12 cellular contexts compared by ENCODE assay signal in genomic region chr9:36214571-36214970, GRCh38. TPM values are rescaled to one million over a fixed set of nuclear protein-coding genes. Genes with fewer than 3 reads are reported as not detected.
DNase-seq lines count a peak whose midpoint lies in the region; ATAC-seq, FAIRE-seq and TF ChIP-seq lines count a peak whose summit lies in the region.
"Had no signal": no experiment of that assay in that cellular context is flagged by ENCODE, and none has a peak within 500 bp of the region (broad histone marks: within the 10 kb centered on the region; RNA-seq: fewer than 3 reads in every experiment).

No MANE protein-coding gene starts in this region.

- H3K27me3 Mint-ChIP-seq in astrocyte (ENCODE audit: low read depth, unreplicated experiment) (no peaks in the 10 kb centered on the region), progenitor cell of endocrine pancreas (no peaks in the 10 kb centered on the region)
- H3K27me3 Mint-ChIP-seq: effector memory CD8-positive, alpha-beta T cell had no signal

- ATAC-seq in gastroesophageal sphincter = peak; percentile 45
- ATAC-seq in HG03159 (IDR thresholded peaks at IDR 0.05; ENCODE audit: unreplicated experiment) = no peak
- ATAC-seq: effector memory CD8-positive, alpha-beta T cell; sciatic nerve had no signal

- H3K9me3 Mint-ChIP-seq in astrocyte (ENCODE audit: unreplicated experiment) (no peaks in the 10 kb centered on the region), progenitor cell of endocrine pancreas (ENCODE audit: low read depth) (no peaks in the 10 kb centered on the region)
- H3K9me3 Mint-ChIP-seq: effector memory CD8-positive, alpha-beta T cell had no signal

- DNase-seq in GM03348 (ENCODE audit: low spot score) (peak; percentile 70), astrocyte (ENCODE audit: low read depth) (peak; percentile 42), progenitor cell of endocrine pancreas (ENCODE audit: low spot score, unreplicated experiment) (no peak), COR-L47 (lab: John Stamatoyannopoulos, UW) (no peak), Karpas-422 (no peak)
- DNase-seq in activated effector memory CD4-positive, alpha-beta T cell treated with anti-CD3 and anti-CD28 coated beads, Interleukin-2, amount 50 U/mL, for 16 hours = no peak
- DNase-seq: effector memory CD8-positive, alpha-beta T cell; NCI-H146; NCI-H526 had no signal

- H3K9me3 ChIP-seq in astrocyte (ENCODE audit: insufficient read depth, low read depth, low read length) (no peaks in the 10 kb centered on the region), gastroesophageal sphincter (no peaks in the 10 kb centered on the region), Karpas-422 (ENCODE audit: low read length) (no peaks in the 10 kb centered on the region)

- H3K36me3 ChIP-seq in astrocyte (ENCODE audit: insufficient read depth, low read length) = peaks cover 39% of the 10 kb centered on the region
- H3K36me3 ChIP-seq in gastroesophageal sphincter = peaks cover 0 to 92% of the 10 kb centered on the region in 2 donors
- peaks cover 38% of the 10 kb centered on the region for H3K36me3 ChIP-seq in Karpas-422 (ENCODE audit: insufficient read depth, low read length)

- no peak overlapping the region for H2AFZ ChIP-seq in astrocyte (ENCODE audit: low read depth, low read length)
- no peak overlapping the region for H2AFZ ChIP-seq in Karpas-422 (ENCODE audit: low read length)

- FAIRE-seq in astrocyte (lab: Jason Lieb, UNC) = no peak

- H3K36me3 Mint-ChIP-seq in astrocyte (ENCODE audit: low read depth, unreplicated experiment) = peaks cover 31% of the 10 kb centered on the region
- peaks cover 16% of the 10 kb centered on the region for H3K36me3 Mint-ChIP-seq in progenitor cell of endocrine pancreas (ENCODE audit: insufficient read depth)

- H3K4me2 ChIP-seq in astrocyte (ENCODE audit: low read length) (no peak overlapping the region), Karpas-422 (ENCODE audit: low read depth, low read length, poor library complexity, severe bottlenecking) (no peak overlapping the region)

- H4K20me1 ChIP-seq in astrocyte (ENCODE audit: insufficient read depth, low read length) = peaks cover 79% of the 10 kb centered on the region
- H4K20me1 ChIP-seq in Karpas-422 (ENCODE audit: insufficient read depth, low read depth, low read length) = peaks cover 39% of the 10 kb centered on the region

- no peak for TF ChIP-seq EP300 in gastroesophageal sphincter (IDR thresholded peaks at IDR 0.05)

- TF ChIP-seq CTCF in astrocyte (IDR thresholded peaks at IDR 0.05; ENCODE audit: insufficient read depth, low read depth, low read length) (no peak), gastroesophageal sphincter (IDR thresholded peaks at IDR 0.05) (no peak), progenitor cell of endocrine pancreas (IDR thresholded peaks at IDR 0.05; ENCODE audit: unreplicated experiment) (no peak)

- H3K27me3 ChIP-seq in astrocyte (ENCODE audit: insufficient read depth, low read length) (no peaks in the 10 kb centered on the region), gastroesophageal sphincter (no peaks in the 10 kb centered on the region), Karpas-422 (ENCODE audit: low read length) (no peaks in the 10 kb centered on the region)

- H3K4me1 Mint-ChIP-seq in astrocyte (ENCODE audit: low read depth, unreplicated experiment) (peaks cover 44% of the 10 kb centered on the region), progenitor cell of endocrine pancreas (ENCODE audit: low read depth) (no peaks in the 10 kb centered on the region)

- H3K79me2 ChIP-seq in astrocyte (ENCODE audit: insufficient read depth, low read length) (peaks cover 55% of the 10 kb centered on the region), Karpas-422 (ENCODE audit: low read length) (peaks cover 51% of the 10 kb centered on the region)

- H3K9me2 ChIP-seq in Karpas-422 (replicated peaks; ENCODE audit: insufficient read depth, low read length) = no peaks in the 10 kb centered on the region

- no peak for TF ChIP-seq POLR2A in gastroesophageal sphincter (IDR thresholded peaks at IDR 0.05)

- H3K4me3 Mint-ChIP-seq in astrocyte (ENCODE audit: unreplicated experiment) (no peak overlapping the region), progenitor cell of endocrine pancreas (ENCODE audit: low read depth) (no peak overlapping the region)
- H3K4me3 Mint-ChIP-seq: effector memory CD8-positive, alpha-beta T cell had no signal

- H3K4me3 ChIP-seq in astrocyte (ENCODE audit: insufficient read depth, low read depth, low read length) (no peak overlapping the region), gastroesophageal sphincter (no peak overlapping the region), Karpas-422 (ENCODE audit: low read length) (no peak overlapping the region)

- H3K9ac ChIP-seq in astrocyte (ENCODE audit: low read length) (no peak overlapping the region), Karpas-422 (ENCODE audit: low read length) (no peak overlapping the region)

- H3K4me1 ChIP-seq in astrocyte (ENCODE audit: insufficient read depth, low read length) = no peaks in the 10 kb centered on the region
- peaks cover 4 to 69% (median 10%) of the 10 kb centered on the region in 3 donors for H3K4me1 ChIP-seq in gastroesophageal sphincter
- H3K4me1 ChIP-seq in Karpas-422 (ENCODE audit: low read length) = no peaks in the 10 kb centered on the region

- no peak overlapping the region for H3K27ac ChIP-seq in astrocyte (ENCODE audit: low read depth, low read length)
- peak overlapping the region in 3 of 4 donors; percentile 10 to 53 (median 37) for H3K27ac ChIP-seq in gastroesophageal sphincter
- H3K27ac ChIP-seq in Karpas-422 (ENCODE audit: low read length) = no peak overlapping the region

- H3K27ac Mint-ChIP-seq in astrocyte (ENCODE audit: unreplicated experiment) (peak overlapping the region; percentile 8), progenitor cell of endocrine pancreas (peak overlapping the region; percentile 70)

RNA-seq across cellular contexts. Expression of gene CLTA, which starts 23.9 kb away (rescaled TPM):
- total RNA-seq in astrocyte (386 and 424 TPM in 2 replicates), gastroesophageal sphincter (100 to 1,000 TPM; 136 to 195 (median 158) TPM), progenitor cell of endocrine pancreas (178 and 185 TPM in 2 replicates)
- 147 and 172 TPM in 2 replicates for total RNA-seq in Karpas-422 (2014; rRNA removed; shearing (Covaris generic); ENCODE audit: low replicate concordance)

RNA-seq across cellular contexts. Expression of gene GNE, which starts 43.7 kb away (rescaled TPM):
- total RNA-seq in astrocyte (12.6 and 12.8 TPM in 2 replicates), gastroesophageal sphincter (10 to 100 TPM; 27.3 to 34.2 (median 31.1) TPM), progenitor cell of endocrine pancreas (9.9 and 12.3 TPM in 2 replicates)
- total RNA-seq in Karpas-422 (2014; rRNA removed; shearing (Covaris generic); ENCODE audit: low replicate concordance) = 14.8 and 17.2 TPM in 2 replicates

RNA-seq across cellular contexts. Expression of gene CCIN, which starts 45.4 kb away (rescaled TPM):
- total RNA-seq in astrocyte (1.1 and 1.9 TPM in 2 replicates), gastroesophageal sphincter (1 to 10 TPM in 2 of 4 donors, under 1 TPM in 1, not detected in 1; 0.31 to 1.7 (median 1.5) TPM), progenitor cell of endocrine pancreas (not detected in 2 replicates)
- not detected in 2 replicates for total RNA-seq in Karpas-422 (2014; rRNA removed; shearing (Covaris generic); ENCODE audit: low replicate concordance)
- total RNA-seq: sciatic nerve had no signal

Comparison
In these comparisons a context has a peak if more than half of its experiments do, and no peak if none do; other contexts are left out.
1. DNase-seq: peak in GM03348 (single experiment) and astrocyte (single experiment); none in progenitor cell of endocrine pancreas (single experiment), COR-L47 (single experiment), Karpas-422 (single experiment) and activated effector memory CD4-positive, alpha-beta T cell treated with anti-CD3 and anti-CD28 coated beads, Interleukin-2, amount 50 U/mL, for 16 hours (single experiment).
2. H3K27ac ChIP-seq: peak in gastroesophageal sphincter (3 of 4); none in astrocyte (single experiment) and Karpas-422 (single experiment).